Comparison of ENCODE assay signal across 9 cellular contexts in genomic region chr13:48223016-48223385, GRCh38. TPM values are rescaled to one million over a fixed set of nuclear protein-coding genes. Genes with fewer than 3 reads are reported as not detected.
DNase-seq lines count a peak whose midpoint lies in the region; ATAC-seq and TF ChIP-seq lines count a peak whose summit lies in the region.
"Had no signal": no experiment of that assay in that cellular context is flagged by ENCODE, and none has a peak within 500 bp of the region (broad histone marks: within the 10 kb centered on the region; RNA-seq: fewer than 3 reads in every experiment).

No MANE protein-coding gene starts in this region.

- H3K4me3 ChIP-seq in Panc1 (ENCODE audit: low read depth in 2 of 2, low read length in 2 of 2) (peak overlapping the region; percentile 29 to 49; a peak in 2 of 4 replicates), fibroblast of mammary gland (ENCODE audit: control insufficient read depth, low read depth, low read length) (peak overlapping the region; percentile 41)

- H3K9me3 Mint-ChIP-seq in Calu3 (ENCODE audit: low read depth, unreplicated experiment) (no peaks in the 10 kb centered on the region), endothelial cell (ENCODE audit: unreplicated experiment) (no peaks in the 10 kb centered on the region)
- H3K9me3 Mint-ChIP-seq in activated CD4-positive, alpha-beta T cell treated with anti-CD3 and anti-CD28 coated beads, Interleukin-2, amount 10 ng/mL, durations not matched to agents 24 days and 14 days = peaks cover 11% of the 10 kb centered on the region

- H3K36me3 Mint-ChIP-seq in Calu3 (ENCODE audit: insufficient read depth, unreplicated experiment) (no peaks in the 10 kb centered on the region), endothelial cell (ENCODE audit: low read depth, unreplicated experiment) (no peaks in the 10 kb centered on the region)
- peaks cover 4% of the 10 kb centered on the region for H3K36me3 Mint-ChIP-seq in activated CD4-positive, alpha-beta T cell treated with anti-CD3 and anti-CD28 coated beads, Interleukin-2, amount 10 ng/mL, durations not matched to agents 24 days and 14 days (ENCODE audit: low read depth)

- H3K27me3 Mint-ChIP-seq in Calu3 (ENCODE audit: unreplicated experiment) (no peaks in the 10 kb centered on the region), endothelial cell (ENCODE audit: unreplicated experiment) (peaks cover 3% of the 10 kb centered on the region)
- H3K27me3 Mint-ChIP-seq in activated CD4-positive, alpha-beta T cell treated with anti-CD3 and anti-CD28 coated beads, Interleukin-2, amount 10 ng/mL, durations not matched to agents 24 days and 14 days = peaks cover 30% of the 10 kb centered on the region

- DNase-seq in Calu3 (no peak), Panc1 (ENCODE audit: low read depth, low spot score) (no peak), fibroblast of mammary gland (ENCODE audit: low read depth) (no peak), renal cortical epithelial cell (ENCODE audit: low read depth) (peak; percentile 40), RKO (ENCODE audit: low spot score) (no peak), endothelial cell (ENCODE audit: low spot score) (no peak)
- DNase-seq in activated CD4-positive, alpha-beta T cell treated with anti-CD3 and anti-CD28 coated beads, Interleukin-2, amount 10 ng/mL, durations not matched to agents 24 days and 14 days = no peak
- DNase-seq: nucleus accumbens had no signal

- peaks cover 3% of the 10 kb centered on the region; the same call in 1 of the 2 replicates for H3K4me1 ChIP-seq in Panc1 (ENCODE audit: control insufficient read depth, insufficient read depth, low read length)

- in situ Hi-C loops in Panc1 (cut with HindIII; ENCODE audit: low pct_unique_long_range_greater_than_20kb, low sequenced_read_pairs) = no loop called here

- intact Hi-C loops in Calu3 (cut with micrococcal nuclease; ENCODE audit: unreplicated experiment) = no loop called here
- intact Hi-C loops in Panc1 (cut with micrococcal nuclease; ENCODE audit: unreplicated experiment) = no loop called here
- intact Hi-C loops in activated CD4-positive, alpha-beta T cell treated with anti-CD3 and anti-CD28 coated beads, Interleukin-2, amount 10 ng/mL, durations not matched to agents 24 days and 14 days (cut with micrococcal nuclease) = no loop called here

- CTCF ChIA-PET in Calu3 (lab: Charles Lee) (no interaction called here), Panc1 (lab: Charles Lee) (no interaction called here)

- H3K27me3 ChIP-seq in Panc1 (ENCODE audit: control insufficient read depth, insufficient read depth, low read length) = no peaks in the 10 kb centered on the region

- 0 out of 2 replicates have a peak overlapping the region, but pooled peaks have one; percentile 44 for H3K27ac ChIP-seq in Panc1 (ENCODE audit: low read length)

- H3K27ac Mint-ChIP-seq in Calu3 (ENCODE audit: unreplicated experiment) (peak overlapping the region; percentile 52), endothelial cell (ENCODE audit: unreplicated experiment) (no peak overlapping the region)
- no peak overlapping the region for H3K27ac Mint-ChIP-seq in activated CD4-positive, alpha-beta T cell treated with anti-CD3 and anti-CD28 coated beads, Interleukin-2, amount 10 ng/mL, durations not matched to agents 24 days and 14 days

- TF ChIP-seq CTCF in Calu3 (IDR thresholded peaks at IDR 0.05; ENCODE audit: unreplicated experiment) (no peak), Panc1 (IDR thresholded peaks at IDR 0.05) (no peak), fibroblast of mammary gland (conservative IDR thresholded peaks at IDR 0.05; ENCODE audit: control insufficient read depth, insufficient read depth, low read depth, low read length) (no peak), endothelial cell (IDR thresholded peaks at IDR 0.05; ENCODE audit: unreplicated experiment) (no peak)

- H3K4me3 Mint-ChIP-seq in Calu3 (ENCODE audit: low read depth, unreplicated experiment) (peak overlapping the region; percentile 57), endothelial cell (ENCODE audit: unreplicated experiment) (no peak overlapping the region)
- no peak overlapping the region for H3K4me3 Mint-ChIP-seq in activated CD4-positive, alpha-beta T cell treated with anti-CD3 and anti-CD28 coated beads, Interleukin-2, amount 10 ng/mL, durations not matched to agents 24 days and 14 days

- peaks cover 25% of the 10 kb centered on the region for H3K4me1 Mint-ChIP-seq in Calu3 (ENCODE audit: low read depth, unreplicated experiment)
- peaks cover 35% of the 10 kb centered on the region for H3K4me1 Mint-ChIP-seq in activated CD4-positive, alpha-beta T cell treated with anti-CD3 and anti-CD28 coated beads, Interleukin-2, amount 10 ng/mL, durations not matched to agents 24 days and 14 days
- H3K4me1 Mint-ChIP-seq in endothelial cell (ENCODE audit: unreplicated experiment) = peaks cover 21% of the 10 kb centered on the region

- H3K9me3 ChIP-seq in Panc1 (ENCODE audit: control insufficient read depth, insufficient read depth, low read depth, low read length) = no peaks in the 10 kb centered on the region

- BruUV-seq in Calu3 (replicated peaks; lab: Mats Ljungman, UMichigan) (no TSS peak), Panc1 (replicated peaks; lab: Mats Ljungman, UMichigan) (no TSS peak)

- no peak for ATAC-seq in Panc1
- no peak for ATAC-seq in HG03108 (IDR thresholded peaks at IDR 0.05; ENCODE audit: unreplicated experiment)

- POLR2A ChIA-PET in Panc1 (lab: Charles Lee) = no interaction called here

- H3K36me3 ChIP-seq in Panc1 (ENCODE audit: control insufficient read depth, insufficient read depth, low read length) = no peaks in the 10 kb centered on the region

RNA-seq across cellular contexts. Expression of gene ITM2B, which starts 10.0 kb away (rescaled TPM):
- total RNA-seq in Calu3 (2022) (357 and 362 TPM in 2 replicates), Panc1 (2021; ENCODE audit: unreplicated experiment) (156 TPM), renal cortical epithelial cell (310 and 1,405 TPM in 2 replicates), endothelial cell (ENCODE audit: unreplicated experiment) (448 TPM)
- 124 TPM for polyA plus RNA-seq in Panc1 (2012; ENCODE audit: insufficient read length)
- 51.7 and 53.1 TPM in 2 replicates for total RNA-seq in activated CD4-positive, alpha-beta T cell treated with anti-CD3 and anti-CD28 coated beads, Interleukin-2, amount 10 ng/mL, durations not matched to agents 24 days and 14 days
